ENCODE assay signal across 8 cellular contexts in the genomic region with DNA sequence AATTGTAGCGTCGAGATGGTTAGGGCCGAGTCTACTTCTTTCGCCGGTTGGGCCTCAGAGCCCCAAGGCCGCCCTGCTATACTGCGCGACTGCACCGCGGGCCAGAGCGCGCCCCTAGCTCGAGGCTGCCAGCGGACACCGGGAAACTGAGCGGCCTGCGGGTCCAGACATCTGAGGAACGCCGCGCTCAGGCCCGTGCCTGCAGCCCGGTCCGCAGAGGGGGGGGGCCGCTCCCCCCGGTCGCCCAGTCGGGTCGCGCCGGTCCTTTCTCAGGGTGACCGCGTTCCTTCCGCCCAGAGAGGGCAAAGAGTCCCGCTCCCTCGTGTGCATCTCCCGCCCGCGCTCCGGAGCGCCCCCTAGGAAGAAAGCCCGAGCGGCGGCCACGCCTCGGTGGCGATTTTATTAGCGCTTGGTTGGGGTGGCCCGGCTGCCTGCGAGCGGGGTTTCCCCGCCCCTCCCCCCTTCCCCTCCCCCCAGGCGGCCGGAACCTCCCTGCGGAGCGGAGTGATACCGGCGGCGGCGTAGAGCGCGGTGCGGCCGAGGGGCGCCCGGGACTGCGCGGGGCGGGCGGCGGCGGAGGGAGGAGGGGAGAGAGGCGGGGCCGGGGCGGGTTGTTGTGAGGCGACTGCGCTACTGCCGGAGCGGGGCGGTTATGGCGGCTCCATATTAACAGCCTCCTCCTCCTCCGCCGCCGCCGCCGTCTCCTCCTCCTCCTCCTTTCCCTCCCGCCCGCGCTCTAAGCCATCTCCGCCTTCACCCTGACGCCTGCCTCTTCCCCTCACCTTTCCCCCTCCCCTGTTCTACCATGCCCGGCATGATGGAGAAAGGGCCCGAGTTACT. TPM values are rescaled to one million over a fixed set of nuclear protein-coding genes. Genes with fewer than 3 reads are reported as not detected.
DNase-seq lines count a peak whose midpoint lies in the region; ATAC-seq and TF ChIP-seq lines count a peak whose summit lies in the region.

RCOR3 (plus strand) TSS at position 611 of the 840 bp plus-strand sequence; CDS start at position 806, 195 bp downstream.

- peak within 1 kb of the TSS; percentile 97 for H4K91ac ChIP-seq in neuronal stem cell (ENCODE audit: low read depth, low read length, poor library complexity)

- H3K27ac ChIP-seq in MM.1S (ENCODE audit: low read length) (peak within 1 kb of the TSS; percentile 96), SJCRH30 (peak within 1 kb of the TSS; percentile 95), foreskin keratinocyte (peak within 1 kb of the TSS; percentile 99), neuronal stem cell (replicated peaks; ENCODE audit: low read length) (peak within 1 kb of the TSS; percentile 100)

- peak within 1 kb of the TSS; percentile 100 for H3K4ac ChIP-seq in neuronal stem cell (ENCODE audit: low read length)

- H3K27me3 ChIP-seq in MM.1S (replicated peaks; ENCODE audit: insufficient read depth, low read length) (no peaks in the 10 kb centered on the region), SJCRH30 (no peaks in the 10 kb centered on the region), foreskin keratinocyte (no peaks in the 10 kb centered on the region), neuronal stem cell (ENCODE audit: control insufficient read depth in 3 of 3, insufficient read depth in 3 of 3, low read depth in 1 of 3, low read length in 3 of 3) (no peaks in the 10 kb centered on the region)

- peak within 1 kb of the TSS; percentile 94 for H3K4me2 ChIP-seq in MM.1S (ENCODE audit: low read depth, low read length)
- H3K4me2 ChIP-seq in neuronal stem cell (ENCODE audit: insufficient read depth, low read length, poor library complexity, severe bottlenecking) = peak within 1 kb of the TSS; percentile 91

- peak within 1 kb of the TSS; percentile 100 for H3K14ac ChIP-seq in neuronal stem cell (ENCODE audit: low read length)

- H3K23ac ChIP-seq in neuronal stem cell (ENCODE audit: low read depth, low read length, poor library complexity) = peak within 1 kb of the TSS; percentile 100

- peak within 1 kb of the TSS; percentile 92 for H4K8ac ChIP-seq in neuronal stem cell (ENCODE audit: low read depth, low read length)

- H3K9me2 ChIP-seq in MM.1S (replicated peaks; ENCODE audit: insufficient read depth, low read length) = no peaks in the 10 kb centered on the region

- H2AK5ac ChIP-seq in neuronal stem cell (ENCODE audit: low read depth, low read length) = peak within 1 kb of the TSS; percentile 98

- no peaks in the 10 kb centered on the region for H4K20me1 ChIP-seq in MM.1S (ENCODE audit: insufficient read depth, low read length)

- peak within 1 kb of the TSS; percentile 98 for H2BK5ac ChIP-seq in neuronal stem cell (ENCODE audit: low read length)

- H3K9ac ChIP-seq in MM.1S (ENCODE audit: low read length) (peak within 1 kb of the TSS; percentile 94), neuronal stem cell (ENCODE audit: low read depth, low read length, poor library complexity) (peak within 1 kb of the TSS; percentile 100)

- ATAC-seq in foreskin keratinocyte = peak; percentile 79

- H3K79me1 ChIP-seq in neuronal stem cell (ENCODE audit: low read depth, low read length) = no peaks in the 10 kb centered on the region

- WGBS in neuronal stem cell (ENCODE audit: extremely low coverage in 2 of 2, insufficient read length in 2 of 2, insufficient replicate concordance in 1 of 2), 2 donors = no CpG with 5 or more reads among the region's 92 CpGs

- H3K4me1 ChIP-seq in MM.1S (ENCODE audit: low read length) (peaks cover 10% of the 10 kb centered on the region), SJCRH30 (peaks cover 6% of the 10 kb centered on the region), foreskin keratinocyte (peaks cover 4% of the 10 kb centered on the region), neuronal stem cell (ENCODE audit: control insufficient read depth in 2 of 2, insufficient read depth in 1 of 2, low read depth in 1 of 2, low read length in 2 of 2) (peaks cover 0 to 5% of the 10 kb centered on the region in 2 donors)

- peak within 1 kb of the TSS; percentile 99 for H2BK120ac ChIP-seq in neuronal stem cell (ENCODE audit: low read depth, low read length)

- peak within 1 kb of the TSS; percentile 73 for H2BK12ac ChIP-seq in neuronal stem cell (ENCODE audit: low read length)

- no peaks in the 10 kb centered on the region for H3K9me3 ChIP-seq in MM.1S (replicated peaks; ENCODE audit: insufficient read depth, low read length)
- no peaks in the 10 kb centered on the region for H3K9me3 ChIP-seq in SJCRH30 (replicated peaks)
- no peaks in the 10 kb centered on the region for H3K9me3 ChIP-seq in neuronal stem cell (replicated peaks in 1 of 2; ENCODE audit: control insufficient read depth in 2 of 2, insufficient read depth in 1 of 2, low read depth in 1 of 2, low read length in 2 of 2)

- H3K18ac ChIP-seq in neuronal stem cell (ENCODE audit: low read length) = peak within 1 kb of the TSS; percentile 100

- H2AFZ ChIP-seq in MM.1S (ENCODE audit: low read length) = peak within 1 kb of the TSS; percentile 95
- peak within 1 kb of the TSS; percentile 100 for H2AFZ ChIP-seq in neuronal stem cell (ENCODE audit: low read length)

- H2BK15ac ChIP-seq in neuronal stem cell (ENCODE audit: low read length) = peak within 1 kb of the TSS; percentile 67

- H3K4me3 ChIP-seq in MM.1S (ENCODE audit: low read length) = peak within 1 kb of the TSS; percentile 93
- H3K4me3 ChIP-seq in SJCRH30 = peak within 1 kb of the TSS; percentile 98
- peak within 1 kb of the TSS; percentile 99 for H3K4me3 ChIP-seq in neuronal stem cell (ENCODE audit: low read length in 2 of 2)

- peaks cover 35% of the 10 kb centered on the region for H3F3A ChIP-seq in MM.1S (ENCODE audit: insufficient read depth, low read length)

- DNase-seq in GM03348 (ENCODE audit: low spot score) (peak; percentile 96), HCEC 1CT (peak; percentile 96), MM.1S (peak; percentile 94), SJCRH30 (peak; percentile 94 to 95), foreskin keratinocyte (peak; percentile 65 to 80), neuronal stem cell (ENCODE audit: low spot score) (peak; percentile 95)
- DNase-seq in activated gamma-delta T cell treated with anti-CD3 and anti-CD28 coated beads, Interleukin-2, amount 50 U/mL, for 16 hours (ENCODE audit: low read depth) = peak; percentile 88

- TF ChIP-seq CTCF in MM.1S (IDR thresholded peaks at IDR 0.05; ENCODE audit: low read length) = peak; percentile 65
- peak; percentile 82 for TF ChIP-seq CTCF in foreskin keratinocyte (conservative IDR thresholded peaks at IDR 0.05)
- TF ChIP-seq CTCF in subcutaneous adipose tissue (IDR thresholded peaks at IDR 0.05; ENCODE audit: low read depth) = no peak

- peaks cover 43% of the 10 kb centered on the region for H3K79me2 ChIP-seq in MM.1S (ENCODE audit: low read length)

- H3K36me3 ChIP-seq in MM.1S (replicated peaks; ENCODE audit: insufficient read depth, low read length) (no peaks in the 10 kb centered on the region), SJCRH30 (peaks cover 12% of the 10 kb centered on the region), neuronal stem cell (replicated peaks in 1 of 2; ENCODE audit: control insufficient read depth in 2 of 2, insufficient read depth in 2 of 2, low read length in 2 of 2) (peaks cover 0 to 18% of the 10 kb centered on the region in 2 donors)

RNA-seq across cellular contexts. Expression of gene RCOR3, which starts in this region (rescaled TPM):
- 30.1 and 43.3 TPM in 2 replicates for total RNA-seq in SJCRH30 (2014; rRNA removed; shearing (Covaris generic))
- total RNA-seq in foreskin keratinocyte = 23.2 and 24.1 TPM in 2 replicates
- 9.3 and 10.4 TPM in 2 replicates for polyA plus RNA-seq in foreskin keratinocyte
- 26.0 TPM for polyA plus RNA-seq in neuronal stem cell (2013, experiment 1 of 2)
- 26.8 TPM for polyA plus RNA-seq in neuronal stem cell (2013, experiment 2 of 2)
- 10 to 100 TPM; 49.3 to 77.8 (median 57.6) TPM for total RNA-seq in subcutaneous adipose tissue

Comparison
In these comparisons a context has a peak if more than half of its experiments do, and no peak if none do; other contexts are left out.
1. Peak in every context shown above with its lines: DNase-seq, ATAC-seq, H3K4me3 ChIP-seq and H3K27ac ChIP-seq.